16 cellular contexts compared by ENCODE assay signal in genomic region chr13:112840472-112841302, GRCh38.
"Had no signal": no experiment of that assay in that cellular context is flagged by ENCODE, and none has a peak within 500 bp of the region (broad histone marks: within the 10 kb centered on the region; RNA-seq: fewer than 3 reads in every experiment).

No MANE protein-coding gene starts in this region.

- H3K4me3 Mint-ChIP-seq: naive thymus-derived CD4-positive, alpha-beta T cell; nephron progenitor cell; type B pancreatic cell had no signal

- H3K27me3 Mint-ChIP-seq: naive thymus-derived CD4-positive, alpha-beta T cell; type B pancreatic cell had no signal

- H2AFZ ChIP-seq: hepatocyte had no signal

- H3K9me3 ChIP-seq: suprapubic skin, thyroid gland had no signal

- ATAC-seq: foreskin keratinocyte; left colon; naive thymus-derived CD4-positive, alpha-beta T cell had no signal

- H3K4me3 ChIP-seq: hepatocyte, suprapubic skin, thyroid gland had no signal

- H3K27me3 ChIP-seq: foreskin keratinocyte, hepatocyte, neutrophil, suprapubic skin, thyroid gland had no signal

- H3K4me2 ChIP-seq: hepatocyte had no signal

- H3K9me3 Mint-ChIP-seq: naive thymus-derived CD4-positive, alpha-beta T cell; nephron progenitor cell; type B pancreatic cell had no signal

- H3K27ac Mint-ChIP-seq: naive thymus-derived CD4-positive, alpha-beta T cell; nephron progenitor cell; type B pancreatic cell had no signal

- DNase-seq: cerebellar nuclear complex; erythroblast; foreskin keratinocyte; left colon; mesendoderm; naive thymus-derived CD4-positive, alpha-beta T cell; nephron progenitor cell; posterior cingulate gyrus; small intestine; stimulated activated CD4-positive, alpha-beta T cell treated with anti-CD3 and anti-CD28 coated beads, Interleukin-2, amount 100 ng/mL, for 48 hours; stimulated activated naive CD4-positive, alpha-beta T cell treated with Interleukin-2 at 50 U/mL for 16 hours; thyroid gland had no signal

- H3K4me1 ChIP-seq: foreskin keratinocyte, thyroid gland had no signal

- H3K27ac ChIP-seq: foreskin keratinocyte, hepatocyte, neutrophil, suprapubic skin had no signal
